Comparison of ENCODE assay signal across 26 cellular contexts in the genomic region with DNA sequence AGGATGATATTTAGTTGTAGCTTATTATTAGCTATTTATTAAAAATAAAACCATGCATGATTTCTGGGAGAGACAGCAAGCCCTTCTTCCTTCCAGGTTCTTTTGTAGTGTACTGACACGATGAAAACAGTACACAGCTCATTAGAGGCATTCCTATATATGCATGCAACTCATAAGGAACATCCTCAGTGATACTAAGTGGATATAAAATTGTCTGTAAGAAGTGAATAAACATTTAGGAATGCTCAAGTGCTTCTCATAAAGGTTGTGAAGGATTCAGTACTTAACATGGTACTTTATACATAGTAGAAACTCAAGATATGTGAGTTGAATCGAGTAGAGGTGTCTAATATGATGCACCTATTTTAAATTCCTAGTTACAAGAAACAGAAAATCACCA.
"Had no signal": no experiment of that assay in that cellular context is flagged by ENCODE, and none has a peak within 500 bp of the region (broad histone marks: within the 10 kb centered on the region; RNA-seq: fewer than 3 reads in every experiment).

No MANE protein-coding gene starts in this region.

- H3K4me2 ChIP-seq: neural progenitor cell, smooth muscle cell had no signal

- H3K27me3 ChIP-seq: neural progenitor cell, ovary, right lobe of liver, sigmoid colon, spleen, stomach, tibial artery, transverse colon, upper lobe of right lung, uterus had no signal

- H3K4me1 ChIP-seq: neural progenitor cell, psoas muscle, right lobe of liver, spleen, stomach, tibial artery, transverse colon, upper lobe of right lung, uterus had no signal

- H3K27ac ChIP-seq: neural progenitor cell, ovary, parathyroid adenoma, psoas muscle, right lobe of liver, sigmoid colon, skin epidermis, spleen, stomach, tibial artery, transverse colon, upper lobe of right lung, uterus had no signal

- H3K79me2 ChIP-seq: parathyroid adenoma had no signal

- ATAC-seq: naive thymus-derived CD4-positive, alpha-beta T cell; psoas muscle; right cardiac atrium; right lobe of liver; stimulated activated effector memory CD8-positive, alpha-beta T cell treated with anti-CD3 and anti-CD28 coated beads, Interleukin-12 subunit alpha, Interleukin-12 subunit beta, amount 100 ng/mL, for 72 hours; stimulated activated naive B cell treated with anti-CD40 and anti-IgM and Interleukin-4, amounts not matched to agents 10 μg/mL and 1 μg/mL and 100 μg/mL, for 72 hours; upper lobe of right lung had no signal

- H3K36me3 ChIP-seq: neural progenitor cell, ovary, right lobe of liver, transverse colon, uterus had no signal

- H2AFZ ChIP-seq: neural progenitor cell, parathyroid adenoma had no signal

- H3K9me3 ChIP-seq: ovary, psoas muscle, right lobe of liver, sigmoid colon, spleen, stomach, tibial artery, transverse colon, upper lobe of right lung, uterus had no signal

- H3K4me3 ChIP-seq: neural progenitor cell, ovary, psoas muscle, right lobe of liver, sigmoid colon, skin epidermis, smooth muscle cell, spleen, stomach, tibial artery, transverse colon, upper lobe of right lung, uterus had no signal

- H3K9ac ChIP-seq: neural progenitor cell, parathyroid adenoma had no signal

- DNase-seq: naive thymus-derived CD4-positive, alpha-beta T cell; natural killer cell; occipital lobe; ovary; posterior cingulate gyrus; psoas muscle; right cardiac atrium; right lobe of liver; sigmoid colon; spleen; stimulated activated CD4-positive, alpha-beta T cell treated with anti-CD3 and anti-CD28 coated beads, Interleukin-15, amount 100 ng/mL, for 24 hours; stimulated activated CD4-positive, alpha-beta T cell treated with anti-CD3 and anti-CD28 coated beads, Interleukin-2, amount 100 ng/mL, for 24 hours; stimulated activated CD4-positive, alpha-beta T cell treated with anti-CD3 and anti-CD28 coated beads, Interleukin-2, amount 100 ng/mL, for 48 hours; stimulated activated CD4-positive, alpha-beta T cell treated with anti-CD3 and anti-CD28 coated beads, Interleukin-4, amount 100 ng/mL, for 24 hours; stimulated activated naive B cell treated with anti-CD40 and anti-IgM and Interleukin-4, amounts not matched to agents 10 μg/mL and 1 μg/mL and 100 μg/mL, for 72 hours; stimulated activated naive CD4-positive, alpha-beta T cell treated with Interleukin-2 at 50 U/mL for 16 hours; stomach; tibial artery; transverse colon; upper lobe of right lung; uterus had no signal
